21 cellular contexts compared by ENCODE assay signal in the genomic region with DNA sequence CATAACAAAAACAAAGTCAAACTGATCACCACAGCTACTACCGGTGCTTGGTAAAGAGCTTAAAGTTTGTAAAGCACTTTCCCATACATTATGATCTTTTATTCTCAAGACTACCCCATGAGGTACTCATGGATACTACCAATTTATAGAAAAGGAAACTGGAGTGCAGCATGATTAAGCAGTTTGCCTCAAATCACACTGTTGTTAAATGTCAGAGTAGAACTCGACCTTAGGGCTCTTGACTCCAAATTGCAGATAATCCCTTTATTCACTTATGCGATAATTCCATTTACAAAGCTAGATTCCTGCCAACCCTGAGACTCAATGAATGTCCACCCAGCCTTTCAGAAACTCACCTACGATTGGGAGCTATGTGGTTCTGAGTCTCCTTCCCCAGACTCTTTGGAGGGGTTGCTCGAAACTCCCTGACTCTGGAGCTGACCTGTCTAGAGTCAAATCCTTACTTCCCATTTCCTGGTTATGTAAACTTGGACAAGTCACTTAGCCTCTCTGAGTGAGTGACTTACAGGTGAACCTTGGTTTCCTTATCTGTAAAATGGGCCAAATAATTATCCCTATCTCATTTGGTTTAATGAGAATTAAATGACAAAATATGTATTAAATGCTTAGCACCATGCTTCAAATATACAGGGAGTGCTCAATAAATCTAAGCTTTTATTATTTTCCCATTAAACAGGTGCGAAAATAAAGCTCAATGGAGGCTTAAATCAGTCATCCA.
"Had no signal": no experiment of that assay in that cellular context is flagged by ENCODE, and none has a peak within 500 bp of the region (broad histone marks: within the 10 kb centered on the region; RNA-seq: fewer than 3 reads in every experiment).

No MANE protein-coding gene starts in this region.

- H3K4me3 Mint-ChIP-seq: activated CD4-positive, alpha-beta T cell treated with anti-CD3 and anti-CD28 coated beads, Interleukin-2, amount 10 ng/mL, durations not matched to agents 24 days and 14 days; activated CD8-positive, alpha-beta T cell treated with anti-CD3 and anti-CD28 coated beads for 36 hours; activated T-helper 17 cell treated with anti-CD3 and anti-CD28 coated beads, Interleukin-2, amount 50 U/mL, for 72 hours; central memory CD8-positive, alpha-beta T cell; naive thymus-derived CD4-positive, alpha-beta T cell; T-cell had no signal

- DNase-seq: activated CD4-positive, alpha-beta T cell treated with anti-CD3 and anti-CD28 coated beads, Interleukin-2, amount 10 ng/mL, durations not matched to agents 24 days and 14 days; activated CD8-positive, alpha-beta T cell treated with anti-CD3 and anti-CD28 coated beads for 36 hours; activated naive CD4-positive, alpha-beta T cell treated with Interleukin-2 at 50 U/mL for 16 hours; activated T-cell treated with anti-CD3 and anti-CD28 coated beads, Interleukin-2, amount 50 U/mL, for 1 hour; anterior cingulate cortex; brain microvascular endothelial cell; foreskin melanocyte; glutamatergic neuron; hippocampal formation; islet precursor cell; left lung; naive thymus-derived CD4-positive, alpha-beta T cell; spleen; stimulated activated naive CD4-positive, alpha-beta T cell; T-cell had no signal

- ATAC-seq: activated CD8-positive, alpha-beta T cell treated with anti-CD3 and anti-CD28 coated beads for 36 hours; activated T-helper 17 cell treated with anti-CD3 and anti-CD28 coated beads, Interleukin-2, amount 50 U/mL, for 72 hours; left lung; mucosa of descending colon; naive thymus-derived CD4-positive, alpha-beta T cell; T-cell had no signal

- H3K27ac Mint-ChIP-seq: activated CD4-positive, alpha-beta T cell treated with anti-CD3 and anti-CD28 coated beads, Interleukin-2, amount 10 ng/mL, durations not matched to agents 24 days and 14 days; activated CD8-positive, alpha-beta T cell treated with anti-CD3 and anti-CD28 coated beads for 36 hours; activated T-helper 17 cell treated with anti-CD3 and anti-CD28 coated beads, Interleukin-2, amount 50 U/mL, for 72 hours; naive thymus-derived CD4-positive, alpha-beta T cell; T-cell had no signal

- H3K36me3 ChIP-seq: brain microvascular endothelial cell, left lung, neutrophil, spleen, tibial artery had no signal

- FAIRE-seq: endometrium had no signal

- H3K27ac ChIP-seq: brain microvascular endothelial cell, left lung, neutrophil, spleen, tibial artery had no signal

- H3K9me3 ChIP-seq: left lung, mucosa of descending colon, neutrophil, spleen, tibial artery had no signal

- H3K4me3 ChIP-seq: left lung, mucosa of descending colon, spleen, tibial artery had no signal

- H3K9me3 Mint-ChIP-seq: activated CD4-positive, alpha-beta T cell treated with anti-CD3 and anti-CD28 coated beads, Interleukin-2, amount 10 ng/mL, durations not matched to agents 24 days and 14 days; activated CD8-positive, alpha-beta T cell treated with anti-CD3 and anti-CD28 coated beads for 36 hours; activated T-helper 17 cell treated with anti-CD3 and anti-CD28 coated beads, Interleukin-2, amount 50 U/mL, for 72 hours; central memory CD8-positive, alpha-beta T cell; T-cell had no signal

- H3K27me3 Mint-ChIP-seq: activated CD8-positive, alpha-beta T cell treated with anti-CD3 and anti-CD28 coated beads for 36 hours; activated T-helper 17 cell treated with anti-CD3 and anti-CD28 coated beads, Interleukin-2, amount 50 U/mL, for 72 hours; central memory CD8-positive, alpha-beta T cell; T-cell had no signal

- H3K36me3 Mint-ChIP-seq: naive thymus-derived CD4-positive, alpha-beta T cell; T-cell had no signal
